Comparison of ENCODE assay signal across 10 cellular contexts in genomic region chr7:77428777-77429231, GRCh38. TPM values are rescaled to one million over a fixed set of nuclear protein-coding genes. Genes with fewer than 3 reads are reported as not detected.
A peak's percentile ranks its signal among the peaks of the same experiment; 100 is the strongest.
DNase-seq lines count a peak whose midpoint lies in the region; ATAC-seq lines count a peak whose summit lies in the region.
"Had no signal": no experiment of that assay in that cellular context is flagged by ENCODE, and none has a peak within 500 bp of the region (broad histone marks: within the 10 kb centered on the region; RNA-seq: fewer than 3 reads in every experiment).

No MANE protein-coding gene starts in this region.

- H3K4me1 Mint-ChIP-seq in activated naive CD8-positive, alpha-beta T cell (ENCODE audit: low read depth) = peaks cover 26% of the 10 kb centered on the region
- H3K4me1 Mint-ChIP-seq in activated naive CD8-positive, alpha-beta T cell treated with anti-CD3 and anti-CD28 coated beads, Interleukin-2, amount 50 U/mL, for 24 hours = peaks cover 22% of the 10 kb centered on the region
- peaks cover 24% of the 10 kb centered on the region for H3K4me1 Mint-ChIP-seq in stimulated activated effector memory CD8-positive, alpha-beta T cell treated with anti-CD3 and anti-CD28 coated beads, Interleukin-12 subunit alpha, Interleukin-12 subunit beta, amount 100 ng/mL, for 72 hours
- peaks cover 40% of the 10 kb centered on the region for H3K4me1 Mint-ChIP-seq in T-helper 2 cell treated with Interferon-gamma antibody and Interleukin-4, amounts not matched to agents 5 μg/mL and 100 μg/mL, for 36 hours (ENCODE audit: low read depth)

- no peak overlapping the region for H3K4me3 Mint-ChIP-seq in activated naive CD8-positive, alpha-beta T cell
- H3K4me3 Mint-ChIP-seq in activated naive CD8-positive, alpha-beta T cell treated with anti-CD3 and anti-CD28 coated beads, Interleukin-2, amount 50 U/mL, for 24 hours = no peak overlapping the region
- peak overlapping the region; percentile 39 for H3K4me3 Mint-ChIP-seq in stimulated activated effector memory CD8-positive, alpha-beta T cell treated with anti-CD3 and anti-CD28 coated beads, Interleukin-12 subunit alpha, Interleukin-12 subunit beta, amount 100 ng/mL, for 72 hours
- no peak overlapping the region for H3K4me3 Mint-ChIP-seq in T-helper 2 cell treated with Interferon-gamma antibody and Interleukin-4, amounts not matched to agents 5 μg/mL and 100 μg/mL, for 36 hours

- ATAC-seq in activated naive CD8-positive, alpha-beta T cell treated with anti-CD3 and anti-CD28 coated beads, Interleukin-2, amount 50 U/mL, for 24 hours = no peak
- peak; percentile 81 for ATAC-seq in left ventricle myocardium superior
- ATAC-seq in stimulated activated effector memory CD8-positive, alpha-beta T cell treated with anti-CD3 and anti-CD28 coated beads, Interleukin-12 subunit alpha, Interleukin-12 subunit beta, amount 100 ng/mL, for 72 hours = peak; percentile 70
- ATAC-seq in HG02840 (IDR thresholded peaks at IDR 0.05; ENCODE audit: low FRiP score, unreplicated experiment) = no peak
- no peak for ATAC-seq in HG03139 (IDR thresholded peaks at IDR 0.05; ENCODE audit: unreplicated experiment)

- no peaks in the 10 kb centered on the region for H3K9me3 Mint-ChIP-seq in activated naive CD8-positive, alpha-beta T cell (ENCODE audit: low read depth)
- no peaks in the 10 kb centered on the region for H3K9me3 Mint-ChIP-seq in activated naive CD8-positive, alpha-beta T cell treated with anti-CD3 and anti-CD28 coated beads, Interleukin-2, amount 50 U/mL, for 24 hours
- H3K9me3 Mint-ChIP-seq in stimulated activated effector memory CD8-positive, alpha-beta T cell treated with anti-CD3 and anti-CD28 coated beads, Interleukin-12 subunit alpha, Interleukin-12 subunit beta, amount 100 ng/mL, for 72 hours = no peaks in the 10 kb centered on the region
- H3K9me3 Mint-ChIP-seq in T-helper 2 cell treated with Interferon-gamma antibody and Interleukin-4, amounts not matched to agents 5 μg/mL and 100 μg/mL, for 36 hours = no peaks in the 10 kb centered on the region

- intact Hi-C loops in left ventricle myocardium superior (cut with micrococcal nuclease) = no loop called here

- H3K27me3 Mint-ChIP-seq in activated naive CD8-positive, alpha-beta T cell = no peaks in the 10 kb centered on the region
- no peaks in the 10 kb centered on the region for H3K27me3 Mint-ChIP-seq in activated naive CD8-positive, alpha-beta T cell treated with anti-CD3 and anti-CD28 coated beads, Interleukin-2, amount 50 U/mL, for 24 hours
- H3K27me3 Mint-ChIP-seq in T-helper 2 cell treated with Interferon-gamma antibody and Interleukin-4, amounts not matched to agents 5 μg/mL and 100 μg/mL, for 36 hours (ENCODE audit: low read depth) = peaks cover 17% of the 10 kb centered on the region

- DNase-seq in activated naive CD8-positive, alpha-beta T cell treated with anti-CD3 and anti-CD28 coated beads, Interleukin-2, amount 50 U/mL, for 24 hours = no peak
- DNase-seq in SIG-M5 (lab: John Stamatoyannopoulos, UW) (peak; percentile 34), left ventricle myocardium superior (no peak)
- no peak for DNase-seq in stimulated activated effector memory CD8-positive, alpha-beta T cell treated with anti-CD3 and anti-CD28 coated beads, Interleukin-12 subunit alpha, Interleukin-12 subunit beta, amount 100 ng/mL, for 72 hours (ENCODE audit: low spot score in 2 of 2)
- DNase-seq in T-helper 2 cell treated with Interferon-gamma antibody and Interleukin-4, amounts not matched to agents 5 μg/mL and 100 μg/mL, for 36 hours (ENCODE audit: low spot score) = no peak
- DNase-seq: esophagus squamous epithelium, NCI-H1105 treated with DMSO at 0.1 percent for 48 hours had no signal

- peak overlapping the region; percentile 64 for H3K27ac Mint-ChIP-seq in activated naive CD8-positive, alpha-beta T cell
- no peak overlapping the region for H3K27ac Mint-ChIP-seq in activated naive CD8-positive, alpha-beta T cell treated with anti-CD3 and anti-CD28 coated beads, Interleukin-2, amount 50 U/mL, for 24 hours
- peak overlapping the region; percentile 88 for H3K27ac Mint-ChIP-seq in stimulated activated effector memory CD8-positive, alpha-beta T cell treated with anti-CD3 and anti-CD28 coated beads, Interleukin-12 subunit alpha, Interleukin-12 subunit beta, amount 100 ng/mL, for 72 hours
- no peak overlapping the region for H3K27ac Mint-ChIP-seq in T-helper 2 cell treated with Interferon-gamma antibody and Interleukin-4, amounts not matched to agents 5 μg/mL and 100 μg/mL, for 36 hours

- no peaks in the 10 kb centered on the region for H3K36me3 Mint-ChIP-seq in activated naive CD8-positive, alpha-beta T cell
- no peaks in the 10 kb centered on the region for H3K36me3 Mint-ChIP-seq in activated naive CD8-positive, alpha-beta T cell treated with anti-CD3 and anti-CD28 coated beads, Interleukin-2, amount 50 U/mL, for 24 hours (ENCODE audit: low read depth)
- no peaks in the 10 kb centered on the region for H3K36me3 Mint-ChIP-seq in stimulated activated effector memory CD8-positive, alpha-beta T cell treated with anti-CD3 and anti-CD28 coated beads, Interleukin-12 subunit alpha, Interleukin-12 subunit beta, amount 100 ng/mL, for 72 hours
- no peaks in the 10 kb centered on the region for H3K36me3 Mint-ChIP-seq in T-helper 2 cell treated with Interferon-gamma antibody and Interleukin-4, amounts not matched to agents 5 μg/mL and 100 μg/mL, for 36 hours (ENCODE audit: low read depth)

RNA-seq across cellular contexts. Expression of gene GSAP, which starts 12.7 kb away (rescaled TPM):
- 7.8 TPM for total RNA-seq in left ventricle myocardium superior

Comparison
In these comparisons a context has a peak if more than half of its experiments do, and no peak if none do; other contexts are left out.
1. H3K27ac Mint-ChIP-seq: peak in activated naive CD8-positive, alpha-beta T cell (single experiment) and stimulated activated effector memory CD8-positive, alpha-beta T cell treated with anti-CD3 and anti-CD28 coated beads, Interleukin-12 subunit alpha, Interleukin-12 subunit beta, amount 100 ng/mL, for 72 hours (single experiment); none in activated naive CD8-positive, alpha-beta T cell treated with anti-CD3 and anti-CD28 coated beads, Interleukin-2, amount 50 U/mL, for 24 hours (single experiment) and T-helper 2 cell treated with Interferon-gamma antibody and Interleukin-4, amounts not matched to agents 5 μg/mL and 100 μg/mL, for 36 hours (single experiment).
2. ATAC-seq: peak in left ventricle myocardium superior (single experiment) and stimulated activated effector memory CD8-positive, alpha-beta T cell treated with anti-CD3 and anti-CD28 coated beads, Interleukin-12 subunit alpha, Interleukin-12 subunit beta, amount 100 ng/mL, for 72 hours (single experiment); none in activated naive CD8-positive, alpha-beta T cell treated with anti-CD3 and anti-CD28 coated beads, Interleukin-2, amount 50 U/mL, for 24 hours (single experiment), HG02840 (single experiment) and HG03139 (single experiment).